In the genomic region with DNA sequence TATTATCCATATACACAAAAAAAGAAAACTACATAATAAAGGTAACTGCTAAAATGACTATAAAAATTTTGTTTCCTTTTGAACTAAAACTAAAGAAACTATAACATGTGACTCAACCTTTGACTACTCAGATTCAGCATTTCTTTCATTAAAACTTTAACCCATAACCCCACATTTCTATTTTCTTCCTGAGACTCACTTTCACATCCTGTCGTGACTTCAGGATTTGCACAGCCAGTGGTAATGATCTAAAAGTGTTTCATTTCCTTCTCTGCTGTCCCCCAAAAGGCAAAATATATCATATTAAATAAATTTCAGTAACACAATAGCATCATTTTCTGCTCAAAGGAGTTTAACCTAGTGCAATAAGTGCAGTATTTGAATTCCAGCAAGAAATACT, we compare ENCODE assay signal across 18 cellular contexts.
DNase-seq lines count a peak whose midpoint lies in the region; ATAC-seq and TF ChIP-seq lines count a peak whose summit lies in the region.
"Had no signal": no experiment of that assay in that cellular context is flagged by ENCODE, and none has a peak within 500 bp of the region (broad histone marks: within the 10 kb centered on the region; RNA-seq: fewer than 3 reads in every experiment).

No MANE protein-coding gene starts in this region.

- no peaks in the 10 kb centered on the region for H3K9me3 ChIP-seq in smooth muscle cell (replicated peaks; ENCODE audit: low read depth)
- H3K9me3 ChIP-seq: HAP-1 had no signal

- no peaks in the 10 kb centered on the region for H4K20me1 ChIP-seq in smooth muscle cell (ENCODE audit: low read depth)

- no peaks in the 10 kb centered on the region for H3K36me3 ChIP-seq in smooth muscle cell (ENCODE audit: low read depth)
- H3K36me3 ChIP-seq: HAP-1 had no signal

- no peaks in the 10 kb centered on the region for H3F3A ChIP-seq in smooth muscle cell (ENCODE audit: low read depth)

- 67% methylated on average over 1 of the region's 1 CpG for WGBS in smooth muscle cell (ENCODE audit: low lambda C conversion rate)

- H2AFZ ChIP-seq in smooth muscle cell (ENCODE audit: low read depth) = peak overlapping the region; percentile 77

- no peak for TF ChIP-seq CTCF in smooth muscle cell (IDR thresholded peaks at IDR 0.05; ENCODE audit: borderline replicate concordance, insufficient read depth, poor library complexity, severe bottlenecking)

- H3K27ac ChIP-seq in smooth muscle cell (ENCODE audit: low read depth) = no peak overlapping the region
- H3K27ac ChIP-seq: C4-2B had no signal

- H3K9ac ChIP-seq in smooth muscle cell (ENCODE audit: low read depth) = no peak overlapping the region

- no peaks in the 10 kb centered on the region for H3K4me1 ChIP-seq in smooth muscle cell (ENCODE audit: low read depth)
- H3K4me1 ChIP-seq: HAP-1 had no signal

- no peaks in the 10 kb centered on the region for H3K79me2 ChIP-seq in smooth muscle cell (ENCODE audit: low read depth)

- H3K4me3 ChIP-seq in smooth muscle cell = no peak overlapping the region
- H3K4me3 ChIP-seq: HAP-1, K562 had no signal

- peak; percentile 45 for DNase-seq in NCI-H460 (ENCODE audit: extremely low read depth, low read depth)
- no peak for DNase-seq in smooth muscle cell (lab: John Stamatoyannopoulos, UW; ENCODE audit: unreplicated experiment)
- no peak for DNase-seq in T-helper 1 cell
- no peak for DNase-seq in left lobe of liver (ENCODE audit: low spot score)
- DNase-seq in DMS 273 (lab: John Stamatoyannopoulos, UW; ENCODE audit: unreplicated experiment) = no peak
- DNase-seq: EL, NCI-H1092, NCI-H146, NCI-H2081, NCI-H524 treated with DMSO at 0.1 percent for 48 hours, OCI-M1, SHP77 treated with DMSO at 0.1 percent for 48 hours, T-helper 2 cell had no signal

- H3K27me3 ChIP-seq in smooth muscle cell (ENCODE audit: low read depth) = no peaks in the 10 kb centered on the region

- peak; percentile 54 for ATAC-seq in GM18858 (IDR thresholded peaks at IDR 0.05; ENCODE audit: unreplicated experiment)
- peak; percentile 64 for ATAC-seq in HG02981 (IDR thresholded peaks at IDR 0.05; ENCODE audit: unreplicated experiment)
- no peak for ATAC-seq in left lobe of liver
- ATAC-seq: K562 had no signal

- H3K4me2 ChIP-seq in smooth muscle cell = no peak overlapping the region
